ENCODE assay signal across 17 cellular contexts in the genomic region with DNA sequence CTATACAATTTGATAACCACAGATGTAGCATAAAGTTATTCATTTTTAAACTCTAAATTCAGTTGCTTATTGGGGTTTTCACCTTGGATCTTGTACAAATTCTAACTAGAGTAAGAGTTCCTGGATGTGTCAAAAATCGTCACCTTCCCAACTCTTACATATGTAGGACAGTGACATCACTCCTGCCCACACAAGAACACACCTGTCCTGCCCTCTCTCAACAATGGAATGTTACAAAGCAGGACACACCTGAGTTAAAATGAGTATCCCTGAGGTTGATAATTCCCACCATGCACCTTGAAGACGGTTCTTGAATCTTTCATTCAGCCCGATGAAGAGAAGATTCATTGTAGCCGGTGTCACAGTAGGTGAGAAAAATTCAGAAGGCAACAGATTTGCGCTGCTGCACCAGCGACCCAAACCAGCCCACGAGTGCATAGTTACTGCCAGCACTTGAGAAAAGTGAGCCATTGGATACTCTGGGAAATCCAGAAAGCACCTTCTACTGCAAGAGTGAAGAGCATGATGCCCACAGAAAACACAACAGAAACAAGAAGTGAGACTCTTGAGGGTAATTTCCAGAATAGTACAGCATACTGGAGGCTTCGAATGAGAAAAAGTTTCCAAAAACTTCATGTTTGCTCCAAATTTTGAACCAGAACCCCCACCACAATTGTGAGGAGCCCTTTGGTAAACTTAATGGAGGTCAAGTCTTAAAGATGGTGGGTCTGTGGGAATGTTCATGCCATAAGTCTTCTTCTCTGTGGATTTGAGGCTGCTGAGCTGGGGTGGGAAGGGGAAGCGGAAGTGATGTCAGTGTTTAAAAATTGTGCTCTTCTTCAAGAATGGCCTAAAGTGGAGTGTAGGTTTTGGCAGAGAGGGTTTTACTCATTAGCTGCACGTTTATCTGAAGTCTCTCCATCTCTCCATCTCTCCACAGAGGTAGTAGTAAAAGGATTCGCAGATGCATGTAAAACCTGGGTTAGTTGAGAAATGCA. TPM values are rescaled to one million over a fixed set of nuclear protein-coding genes. Genes with fewer than 3 reads are reported as not detected.
DNase-seq lines count a peak whose midpoint lies in the region; ATAC-seq and TF ChIP-seq lines count a peak whose summit lies in the region.
"Had no signal": no experiment of that assay in that cellular context is flagged by ENCODE, and none has a peak within 500 bp of the region (broad histone marks: within the 10 kb centered on the region; RNA-seq: fewer than 3 reads in every experiment).

No MANE protein-coding gene starts in this region.

- H3K36me3 Mint-ChIP-seq in progenitor cell of endocrine pancreas (ENCODE audit: insufficient read depth): no peaks in the 10 kb centered on the region

- H3K9me2 ChIP-seq in SU-DHL-6 (replicated peaks; ENCODE audit: insufficient read depth, low read length): no peaks in the 10 kb centered on the region

- H3K9ac ChIP-seq in SU-DHL-6 (ENCODE audit: low read length): no peak overlapping the region

- ATAC-seq in GM18517 (IDR thresholded peaks at IDR 0.05; ENCODE audit: unreplicated experiment) (peak; percentile 96), GM21381 (IDR thresholded peaks at IDR 0.05; ENCODE audit: unreplicated experiment) (peak; percentile 93), HG03025 (IDR thresholded peaks at IDR 0.05; ENCODE audit: low FRiP score, unreplicated experiment) (peak; percentile 93), mucosa of descending colon (no peak)
- ATAC-seq: left cardiac atrium had no signal

- H3K36me3 ChIP-seq in SU-DHL-6 (ENCODE audit: low read length): no peaks in the 10 kb centered on the region
- H3K36me3 ChIP-seq in mucosa of descending colon (ENCODE audit: low read depth): no peaks in the 10 kb centered on the region
- no peaks in the 10 kb centered on the region for H3K36me3 ChIP-seq in tibial nerve
- H3K36me3 ChIP-seq: BE2C had no signal

- peak overlapping the region; percentile 6 for H2AFZ ChIP-seq in SU-DHL-6 (ENCODE audit: low read depth, low read length, severe bottlenecking)

- no peaks in the 10 kb centered on the region for H3F3A ChIP-seq in SU-DHL-6 (ENCODE audit: insufficient read depth)

- peaks cover 6% of the 10 kb centered on the region for H3K9me3 Mint-ChIP-seq in progenitor cell of endocrine pancreas (ENCODE audit: low read depth)

- no peak for TF ChIP-seq POLR2A in tibial nerve (IDR thresholded peaks at IDR 0.05)

- intact Hi-C loops in posterior vena cava (cut with DNase I) (no loop called here), mucosa of descending colon (cut with DNase I, micrococcal nuclease) (no loop called here)

- H3K4me3 Mint-ChIP-seq in progenitor cell of endocrine pancreas (ENCODE audit: low read depth): no peak overlapping the region

- H3K27me3 ChIP-seq in SU-DHL-6 (ENCODE audit: low read length): no peaks in the 10 kb centered on the region
- no peaks in the 10 kb centered on the region for H3K27me3 ChIP-seq in tibial nerve
- H3K27me3 ChIP-seq: BE2C had no signal

- H4K20me1 ChIP-seq in SU-DHL-6 (ENCODE audit: low read depth, low read length): no peaks in the 10 kb centered on the region

- H3K4me2 ChIP-seq in SU-DHL-6 (ENCODE audit: low read depth, low read length, poor library complexity, severe bottlenecking): no peak overlapping the region

- DNase-seq in progenitor cell of endocrine pancreas (ENCODE audit: low spot score, unreplicated experiment) (no peak), posterior vena cava (ENCODE audit: low spot score) (no peak), mucosa of descending colon (no peak), tibial nerve (ENCODE audit: low spot score in 2 of 2) (no peak)
- DNase-seq: activated T-cell treated with anti-CD3 and anti-CD28 coated beads, Interleukin-2, amount 50 U/mL, for 1 hour; aorta; BE2C; left cardiac atrium; NCI-H1092 treated with DMSO at 0.1 percent for 48 hours; NCI-H524 treated with DMSO at 0.1 percent for 48 hours; SHP77 treated with DMSO at 0.1 percent for 48 hours; stimulated activated CD8-positive, alpha-beta memory T cell treated with anti-CD3 and anti-CD28 coated beads, Interleukin-4, amount 100 ng/mL, for 48 hours had no signal

- no peak overlapping the region for H3K27ac Mint-ChIP-seq in progenitor cell of endocrine pancreas

- H3K4me1 Mint-ChIP-seq in progenitor cell of endocrine pancreas (ENCODE audit: low read depth): peaks cover 11% of the 10 kb centered on the region

- H3K4me3 ChIP-seq in SU-DHL-6 (ENCODE audit: insufficient read depth, low read length, poor library complexity, severe bottlenecking): no peak overlapping the region
- no peak overlapping the region for H3K4me3 ChIP-seq in mucosa of descending colon
- no peak overlapping the region for H3K4me3 ChIP-seq in tibial nerve

- TF ChIP-seq CTCF in SU-DHL-6 (IDR thresholded peaks at IDR 0.05; ENCODE audit: insufficient read depth, low read length, poor library complexity, severe bottlenecking) (no peak), progenitor cell of endocrine pancreas (IDR thresholded peaks at IDR 0.05; ENCODE audit: unreplicated experiment) (no peak), mucosa of descending colon (IDR thresholded peaks at IDR 0.05) (no peak), tibial nerve (IDR thresholded peaks at IDR 0.05) (no peak)

- 86 to 87% methylated on average over 11 of the region's 11 CpGs for WGBS in tibial nerve, 2 donors

- peaks cover 34% of the 10 kb centered on the region for H3K27me3 Mint-ChIP-seq in progenitor cell of endocrine pancreas

- no peak overlapping the region for H3K27ac ChIP-seq in SU-DHL-6 (ENCODE audit: low read depth, low read length)
- no peak overlapping the region for H3K27ac ChIP-seq in tibial nerve
- H3K27ac ChIP-seq: VCaP had no signal

- H3K9me3 ChIP-seq in SU-DHL-6 (ENCODE audit: insufficient read depth, low read length): no peaks in the 10 kb centered on the region
- no peaks in the 10 kb centered on the region for H3K9me3 ChIP-seq in mucosa of descending colon
- peaks cover 0 to 11% (median 0%) of the 10 kb centered on the region in 4 donors for H3K9me3 ChIP-seq in tibial nerve
- H3K9me3 ChIP-seq: BE2C had no signal

- H3K79me2 ChIP-seq in SU-DHL-6 (ENCODE audit: insufficient read depth, low read length): no peaks in the 10 kb centered on the region

- no peak for TF ChIP-seq EP300 in tibial nerve (IDR thresholded peaks at IDR 0.05)

- H3K4me1 ChIP-seq in mucosa of descending colon (ENCODE audit: low read depth): no peaks in the 10 kb centered on the region
- H3K4me1 ChIP-seq in tibial nerve: no peaks in the 10 kb centered on the region
- H3K4me1 ChIP-seq: BE2C had no signal

RNA-seq across cellular contexts. Expression of a gene that starts 34.7 kb away (rescaled TPM):
- total RNA-seq in progenitor cell of endocrine pancreas (16.0 and 19.9 TPM in 2 replicates), posterior vena cava (1 to 10 TPM; 3.4 to 4.7 TPM), mucosa of descending colon (1 to 10 TPM; 1.2 to 2.7 (median 1.4) TPM), tibial nerve (10 to 100 TPM in 1 of 4 donors, 1 to 10 TPM in 3; 2.7 to 12.5 (median 4.9) TPM)
